23 cellular contexts compared by ENCODE assay signal in the genomic region with DNA sequence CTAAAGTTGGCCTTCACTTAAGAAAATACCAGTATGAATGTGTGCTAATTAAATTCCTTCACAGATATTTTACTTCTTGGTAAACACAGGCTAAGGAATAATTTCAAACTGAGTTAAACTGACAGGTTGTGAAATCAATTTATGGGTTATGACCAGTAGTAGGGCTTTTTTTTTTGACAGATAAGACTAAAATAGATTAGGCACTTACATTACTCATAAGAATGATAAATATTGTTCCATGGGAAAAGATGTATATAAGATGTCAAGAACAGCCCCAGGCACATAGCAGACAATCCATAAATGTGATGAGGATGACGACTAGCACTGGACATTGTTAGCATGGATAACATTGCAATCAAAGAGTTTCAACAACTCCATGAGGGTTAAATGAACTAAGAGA. TPM values are rescaled to one million over a fixed set of nuclear protein-coding genes. Genes with fewer than 3 reads are reported as not detected.
DNase-seq lines count a peak whose midpoint lies in the region; ATAC-seq and TF ChIP-seq lines count a peak whose summit lies in the region.
"Had no signal": no experiment of that assay in that cellular context is flagged by ENCODE, and none has a peak within 500 bp of the region (broad histone marks: within the 10 kb centered on the region; RNA-seq: fewer than 3 reads in every experiment).

No MANE protein-coding gene starts in this region.

- peaks cover 38 to 80% of the 10 kb centered on the region in 2 experiments for H3K79me1 ChIP-seq in IMR-90 (ENCODE audit: low read depth in 1 of 2, low read length in 2 of 2)

- H3K9me3 ChIP-seq in IMR-90 (ENCODE audit: control insufficient read depth, insufficient read depth, low read length), result no peaks in the 10 kb centered on the region; the same call in 1 of the 2 replicates
- H3K9me3 ChIP-seq: sigmoid colon had no signal

- ATAC-seq in IMR-90 (ENCODE audit: low read depth) (peak; percentile 19; the same call in 1 of the 2 replicates), foreskin keratinocyte (peak; percentile 8), HG03196 (IDR thresholded peaks at IDR 0.05; ENCODE audit: unreplicated experiment) (no peak)

- intact Hi-C loops in IMR-90 (cut with micrococcal nuclease), result no loop called here

- H3K36me3 ChIP-seq in IMR-90 (ENCODE audit: control insufficient read depth, insufficient read depth, low read length) (peaks cover 28% of the 10 kb centered on the region), brain microvascular endothelial cell (replicated peaks) (peaks cover 31% of the 10 kb centered on the region)
- H3K36me3 ChIP-seq: uterus had no signal

- peaks cover 20% of the 10 kb centered on the region for H3K4me1 ChIP-seq in IMR-90 (ENCODE audit: control insufficient read depth, insufficient read depth, low read length)
- peaks cover 24% of the 10 kb centered on the region for H3K4me1 ChIP-seq in foreskin keratinocyte
- H3K4me1 ChIP-seq: uterus had no signal

- H3K4me3 ChIP-seq in IMR-90 (ENCODE audit: insufficient read depth, low read depth, low read length) (no peak overlapping the region), brain microvascular endothelial cell (ENCODE audit: low read depth, low read length) (no peak overlapping the region), foreskin fibroblast (ENCODE audit: low read depth in 1 of 2, low read length in 2 of 2) (no peak overlapping the region)
- H3K4me3 ChIP-seq: sigmoid colon, uterus had no signal

- H3K18ac ChIP-seq in IMR-90 (ENCODE audit: low read depth, low read length), result peak overlapping the region; percentile 44; the same call in 1 of the 2 replicates

- H4K20me1 ChIP-seq in IMR-90 (ENCODE audit: insufficient read depth, low read length), result no peaks in the 10 kb centered on the region

- peak overlapping the region; percentile 38; the same call in 1 of the 2 replicates for H2BK20ac ChIP-seq in IMR-90 (ENCODE audit: low read depth, low read length)

- no TSS peak for BruUV-seq in IMR-90 (replicated peaks; lab: Mats Ljungman, UMichigan)

- H2AK9ac ChIP-seq in IMR-90 (replicated peaks; ENCODE audit: low read depth, low read length, poor library complexity), result no peak overlapping the region

- WGBS in IMR-90 (ENCODE audit: extremely low coverage in 2 of 2, insufficient read length in 1 of 2), 2 experiments, result no CpG with 5 or more reads among the region's 1 CpG

- H3K4ac ChIP-seq in IMR-90 (ENCODE audit: low read depth, low read length), result peak overlapping the region; percentile 3; the same call in 1 of the 2 replicates

- POLR2A ChIA-PET in IMR-90 (lab: Charles Lee; ENCODE audit: unreplicated experiment), result no interaction called here

- H3K27me3 ChIP-seq in IMR-90 (ENCODE audit: control insufficient read depth, insufficient read depth, low read length), result no peaks in the 10 kb centered on the region
- no peaks in the 10 kb centered on the region for H3K27me3 ChIP-seq in brain microvascular endothelial cell (replicated peaks)
- H3K27me3 ChIP-seq in foreskin keratinocyte, result no peaks in the 10 kb centered on the region
- H3K27me3 ChIP-seq: sigmoid colon, uterus had no signal

- H3K27ac ChIP-seq in IMR-90 (ENCODE audit: insufficient read depth, low read length) (no peak overlapping the region), brain microvascular endothelial cell (peak overlapping the region; percentile 68), foreskin keratinocyte (no peak overlapping the region)
- H3K27ac ChIP-seq: uterus had no signal

- no peak for TF ChIP-seq RAD21 in IMR-90 (IDR thresholded peaks at IDR 0.05; ENCODE audit: low read length)

- 0 out of 2 replicates have a peak overlapping the region, but pooled peaks have one; percentile 54 for H3K14ac ChIP-seq in IMR-90 (replicated peaks; ENCODE audit: low read depth, low read length)

- no peak overlapping the region for H2AFZ ChIP-seq in IMR-90 (replicated peaks; ENCODE audit: low read length, poor library complexity)

- TF ChIP-seq POLR2A in IMR-90 (IDR thresholded peaks at IDR 0.05; ENCODE audit: low read depth, low read length), result no peak

- in situ Hi-C loops in IMR-90 (cut with MboI; ENCODE audit: low sequenced_read_pairs), result no loop called here
- in situ Hi-C loops in brain microvascular endothelial cell (cut with HindIII; ENCODE audit: low pct_ligation_motif_present, low sequenced_read_pairs), result loop anchor here (10.0 kb wide), 1 partner anchor 118 kb away; no protein-coding TSS in a partner anchor

- peak overlapping the region; percentile 44; the same call in 1 of the 2 replicates for H3K23ac ChIP-seq in IMR-90 (ENCODE audit: low read depth, low read length)

- TF ChIP-seq CTCF in IMR-90 (conservative IDR thresholded peaks at IDR 0.05; ENCODE audit: low read depth, low read length) (no peak), brain microvascular endothelial cell (IDR thresholded peaks at IDR 0.05; ENCODE audit: low read depth, low read length, missing control alignments) (no peak), foreskin keratinocyte (conservative IDR thresholded peaks at IDR 0.05) (no peak), foreskin fibroblast (IDR thresholded peaks at IDR 0.05; ENCODE audit: low read depth, low read length) (no peak)

- CTCF ChIA-PET in IMR-90 (lab: Yijun Ruan, JAX), result interaction anchor here (1.4 kb wide), 1 partner anchor 118 kb away, joined by 3 read pairs; no protein-coding TSS in a partner anchor

- no peak overlapping the region for H4K91ac ChIP-seq in IMR-90 (ENCODE audit: insufficient read depth, low read depth, low read length)

- peak overlapping the region; percentile 11; the same call in 1 of the 2 replicates for H3K4me2 ChIP-seq in IMR-90 (ENCODE audit: low read depth, low read length)

- peak overlapping the region; percentile 29 for H2BK5ac ChIP-seq in IMR-90 (ENCODE audit: low read depth, low read length, poor library complexity, severe bottlenecking)

- no peak overlapping the region; a peak in 1 of 4 replicates for H4K8ac ChIP-seq in IMR-90 (ENCODE audit: low read depth in 2 of 2, low read length in 2 of 2)

- peaks cover 22% of the 10 kb centered on the region for H3K9me1 ChIP-seq in IMR-90 (ENCODE audit: insufficient read depth, low read length)

- no peak overlapping the region for H3K9ac ChIP-seq in IMR-90 (ENCODE audit: low read depth, low read length)

- dilution Hi-C loops in IMR-90 (cut with HindIII; ENCODE audit: low sequenced_read_pairs, unreplicated experiment), result no loop called here

- no peak overlapping the region for H2AK5ac ChIP-seq in IMR-90 (ENCODE audit: low read depth, low read length)

- no peak overlapping the region for H4K5ac ChIP-seq in IMR-90 (ENCODE audit: low read depth, low read length)

- DNase-seq in IMR-90 (peak; percentile 61), brain microvascular endothelial cell (peak; percentile 72), foreskin keratinocyte (no peak), GOT3 (lab: John Stamatoyannopoulos, UW) (no peak), foreskin fibroblast (no peak)
- DNase-seq in activated CD8-positive, alpha-beta memory T cell treated with anti-CD3 and anti-CD28 coated beads for 24 hours, result no peak
- DNase-seq: activated naive CD4-positive, alpha-beta T cell treated with anti-CD3 and anti-CD28 coated beads for 36 hours; activated T-cell treated with anti-CD3 and anti-CD28 coated beads, Interleukin-2, amount 50 U/mL, for 48 hours; CD4-positive, alpha-beta T cell; DMS153; GF-D8; hippocampal formation; islet precursor cell; NCI-H1048; NCI-H187 treated with DMSO at 0.1 percent for 48 hours; NCI-H82; posterior cingulate gyrus; SHP77; sigmoid colon; T-helper 1 cell; uterus had no signal

- no peak overlapping the region for H3K56ac ChIP-seq in IMR-90 (ENCODE audit: extremely low read depth, insufficient read depth, low read length)

- H2BK15ac ChIP-seq in IMR-90 (ENCODE audit: low read depth, low read length), result peak overlapping the region; percentile 7; the same call in 1 of the 3 replicates

- H2BK120ac ChIP-seq in IMR-90 (ENCODE audit: low read depth, low read length), result peak overlapping the region; percentile 39; the same call in 1 of the 2 replicates

TF ChIP-seq in IMR-90, 13 proteins besides CTCF, POLR2A, EP300 and RAD21:
- TF ChIP-seq CEBPB (IDR thresholded peaks at IDR 0.05; ENCODE audit: low read depth, low read length), result peak; percentile 66; the same call in 1 of the 2 replicates
- TF ChIP-seq USF2 (IDR thresholded peaks at IDR 0.05; ENCODE audit: low read depth, low read length), result no peak

RNA-seq across cellular contexts. Expression of gene NT5E, which starts 22.9 kb away (rescaled TPM):
- 280 and 281 TPM in 2 replicates for total RNA-seq in IMR-90 (2012; rRNA removed)
- polyA plus RNA-seq in IMR-90 (2012; rRNA removed), result 153 and 178 TPM in 2 replicates
- 55.3 and 126 TPM in 2 replicates for polyA plus RNA-seq in IMR-90 (2012; cell fraction: cytosol; rRNA removed)
- polyA plus RNA-seq in IMR-90 (2012; cell fraction: nucleus; rRNA removed; ENCODE audit: low replicate concordance), result 66.2 and 102 TPM in 2 replicates
- 297 and 365 TPM in 2 replicates for total RNA-seq in foreskin keratinocyte
- polyA plus RNA-seq in foreskin keratinocyte, result 140 and 147 TPM in 2 replicates
- polyA plus RNA-seq: neural cell had no signal

Comparison
In these comparisons a context has a peak if more than half of its experiments do, and no peak if none do; other contexts are left out.
1. DNase-seq: peak in IMR-90 (single experiment) and brain microvascular endothelial cell (single experiment); none in foreskin keratinocyte (0 of 2), activated CD8-positive, alpha-beta memory T cell treated with anti-CD3 and anti-CD28 coated beads for 24 hours (single experiment), GOT3 (single experiment) and foreskin fibroblast (0 of 2).